7 cellular contexts compared by ENCODE assay signal in genomic region chr17:17119533-17119932, GRCh38.
A peak's percentile ranks its signal among the peaks of the same experiment; 100 is the strongest.
DNase-seq lines count a peak whose midpoint lies in the region; ATAC-seq and TF ChIP-seq lines count a peak whose summit lies in the region.

No MANE protein-coding gene starts in this region.

- no peak overlapping the region for H3K4me3 ChIP-seq in Jurkat, Clone E6-1 (ENCODE audit: low read length)
- no peak overlapping the region for H3K4me3 ChIP-seq in heart right ventricle

- no peaks in the 10 kb centered on the region for H3K9me3 ChIP-seq in heart right ventricle

- DNase-seq in Jurkat, Clone E6-1 (ENCODE audit: low read depth, low spot score), result peak; percentile 63
- DNase-seq in activated T-cell treated with anti-CD3 and anti-CD28 coated beads, Interleukin-2, amount 50 U/mL, for 48 hours, result peak; percentile 73 to 77
- DNase-seq in heart right ventricle (no peak), NCI-H1092 treated with DMSO at 0.1 percent for 48 hours (lab: John Stamatoyannopoulos, UW) (no peak), superior temporal gyrus (ENCODE audit: extremely low spot score) (no peak)
- DNase-seq in stimulated activated CD4-positive, alpha-beta T cell treated with anti-CD3 and anti-CD28 coated beads, TNF-alpha, amount 100 ng/mL, for 4 hours (ENCODE audit: low read depth in 3 of 3), result peak; percentile 23 to 30 (median 24)

- ATAC-seq in heart right ventricle, result peak in 7 of 8 donors; percentile 11 to 40 (median 25)
- ATAC-seq in HG02571 (IDR thresholded peaks at IDR 0.05; ENCODE audit: unreplicated experiment), result no peak

- intact Hi-C loops in heart right ventricle (cut with DNase I), result loop anchor here in 2 of 10 donors (10.0 kb wide), 2 partner anchors 75 to 115 kb away; partner anchors contain the start of gene MPRIP (in 1 of the 2)

- H3K4me1 ChIP-seq in heart right ventricle, result peaks cover 45 to 94% (median 76%) of the 10 kb centered on the region in 9 donors

- no peak for TF ChIP-seq CTCF in heart right ventricle (IDR thresholded peaks at IDR 0.05)

- H3K27ac ChIP-seq in heart right ventricle, result peak overlapping the region; percentile 14 to 85 (median 72)

- no peaks in the 10 kb centered on the region for H3K36me3 ChIP-seq in heart right ventricle

- 35 to 41% methylated on average over 5 of the region's 5 CpGs for WGBS in heart right ventricle, 2 donors

- no peaks in the 10 kb centered on the region for H3K27me3 ChIP-seq in heart right ventricle

Comparison
In these comparisons a context has a peak if more than half of its experiments do, and no peak if none do; other contexts are left out.
1. DNase-seq: peak in Jurkat, Clone E6-1 (single experiment), activated T-cell treated with anti-CD3 and anti-CD28 coated beads, Interleukin-2, amount 50 U/mL, for 48 hours (2 of 2) and stimulated activated CD4-positive, alpha-beta T cell treated with anti-CD3 and anti-CD28 coated beads, TNF-alpha, amount 100 ng/mL, for 4 hours (3 of 3); none in heart right ventricle (0 of 2), NCI-H1092 treated with DMSO at 0.1 percent for 48 hours (single experiment) and superior temporal gyrus (single experiment).